Comparison of ENCODE assay signal across 1 cellular context in the genomic region with DNA sequence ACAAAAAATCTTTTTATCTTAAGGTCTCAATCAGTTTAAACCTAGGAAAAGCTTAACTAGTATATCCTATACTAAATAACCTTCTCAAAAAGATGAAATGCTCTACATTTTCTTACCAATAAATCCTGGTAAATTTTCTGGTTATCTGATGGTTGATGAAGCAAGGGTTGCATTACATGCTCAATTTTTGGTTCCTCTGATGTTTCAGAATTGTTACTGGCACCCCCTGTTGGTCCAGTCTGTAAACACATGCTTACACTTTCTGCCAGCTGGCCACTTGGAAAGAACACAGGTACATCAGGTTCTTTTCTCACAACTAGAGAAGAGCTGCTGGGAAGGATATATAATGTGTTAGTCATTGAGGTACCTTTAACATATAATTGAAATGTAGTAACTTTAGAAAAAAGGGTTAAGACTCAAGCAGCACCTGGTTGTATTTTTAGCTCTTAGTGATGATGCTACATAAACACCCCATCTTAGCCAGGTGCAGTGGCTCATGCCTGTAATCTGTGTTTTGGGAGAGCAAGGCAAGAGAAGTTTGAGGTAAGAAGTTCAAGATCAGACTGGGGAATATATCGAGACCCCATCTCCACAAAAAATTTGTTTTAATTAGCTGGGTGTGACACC.
TF ChIP-seq lines count a peak whose summit lies in the region.

No MANE protein-coding gene starts in this region.

TF ChIP-seq in HepG2, 621 proteins besides CTCF, POLR2A, EP300 and RAD21 (continued from another document):
- TF ChIP-seq FOXA1 (IDR thresholded peaks at IDR 0.05) (no peak), FOXA1 (CRISPR knock-in tag; IDR thresholded peaks at IDR 0.05) (peak; percentile 39; the same call in 1 of the 2 replicates), ATF1 (CRISPR knock-in tag; IDR thresholded peaks at IDR 0.05) (0 out of 2 replicates have a peak, but pooled peaks have one; percentile 15), CEBPG (CRISPR knock-in tag; IDR thresholded peaks at IDR 0.05) (peak; percentile 48; the same call in 1 of the 2 replicates), PCBP2 (optimal IDR thresholded peaks at IDR 0.05; ENCODE audit: low read depth, low read length, poor library complexity, severe bottlenecking) (no peak), GABPA (IDR thresholded peaks at IDR 0.05; ENCODE audit: low read depth, low read length) (no peak), GABPA (CRISPR knock-in tag; IDR thresholded peaks at IDR 0.05; ENCODE audit: low read depth) (0 out of 2 replicates have a peak, but pooled peaks have one; percentile 17), STAG1 (CRISPR knock-in tag; IDR thresholded peaks at IDR 0.05) (peak; percentile 76), SMC3 (IDR thresholded peaks at IDR 0.05; ENCODE audit: low read length) (peak; percentile 89), PAF1 (CRISPR knock-in tag; IDR thresholded peaks at IDR 0.05) (no peak)
- TF ChIP-seq, protein P1, sequence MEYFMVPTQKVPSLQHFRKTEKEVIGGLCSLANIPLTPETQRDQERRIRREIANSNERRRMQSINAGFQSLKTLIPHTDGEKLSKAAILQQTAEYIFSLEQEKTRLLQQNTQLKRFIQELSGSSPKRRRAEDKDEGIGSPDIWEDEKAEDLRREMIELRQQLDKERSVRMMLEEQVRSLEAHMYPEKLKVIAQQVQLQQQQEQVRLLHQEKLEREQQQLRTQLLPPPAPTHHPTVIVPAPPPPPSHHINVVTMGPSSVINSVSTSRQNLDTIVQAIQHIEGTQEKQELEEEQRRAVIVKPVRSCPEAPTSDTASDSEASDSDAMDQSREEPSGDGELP (IDR thresholded peaks at IDR 0.05; ENCODE audit: borderline replicate concordance, low read depth): peak; percentile 45; the same call in 1 of the 2 replicates
